9 cellular contexts compared by ENCODE assay signal in the genomic region with DNA sequence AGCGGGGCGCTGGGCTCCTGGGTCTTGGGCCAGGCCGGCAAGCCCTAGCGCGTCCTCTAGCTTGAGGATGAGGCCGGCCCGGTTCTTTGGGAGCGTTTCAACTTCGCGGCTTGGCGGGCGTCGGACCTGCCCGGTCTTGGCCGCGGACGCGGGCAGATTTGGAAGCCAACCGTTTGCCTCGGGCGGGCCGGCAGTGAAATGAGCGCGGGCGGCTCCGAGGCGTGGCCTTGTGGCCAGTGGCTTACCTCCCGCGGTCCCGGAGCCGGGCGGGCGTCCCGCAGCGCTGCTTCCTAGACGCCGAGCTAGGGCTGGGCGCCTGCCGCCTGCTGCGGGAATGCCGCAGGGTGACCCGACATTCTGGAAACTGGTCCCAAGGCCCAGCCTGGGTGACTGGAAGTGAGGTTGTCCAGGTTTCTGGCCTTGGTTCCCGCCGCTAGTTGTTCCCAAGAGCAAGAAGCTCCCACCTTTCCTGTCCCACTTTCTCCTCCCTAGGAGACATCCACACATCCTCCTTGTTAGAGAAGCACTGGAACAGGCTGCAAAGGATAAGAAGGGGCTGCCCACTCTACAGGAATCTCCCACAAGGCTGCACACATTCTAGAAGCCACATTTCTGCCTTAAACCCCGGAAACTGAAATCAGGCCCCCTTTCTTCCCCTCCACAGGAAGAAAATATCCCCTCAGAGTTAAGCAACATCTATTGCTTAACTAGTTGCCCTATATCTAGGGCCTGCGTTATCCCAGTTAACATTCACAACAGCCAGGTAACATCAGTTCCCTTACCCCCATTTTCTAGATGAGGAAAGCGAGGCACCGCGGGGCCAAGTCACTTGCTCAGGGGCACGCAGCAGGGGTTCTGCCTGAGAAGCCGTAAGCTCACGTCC. TPM values are rescaled to one million over a fixed set of nuclear protein-coding genes. Genes with fewer than 3 reads are reported as not detected.
DNase-seq lines count a peak whose midpoint lies in the region; ATAC-seq, FAIRE-seq and TF ChIP-seq lines count a peak whose summit lies in the region.
"Had no signal": no experiment of that assay in that cellular context is flagged by ENCODE, and none has a peak within 500 bp of the region (broad histone marks: within the 10 kb centered on the region; RNA-seq: fewer than 3 reads in every experiment).

No MANE protein-coding gene starts in this region.

- POLR2A ChIA-PET in K562 (lab: Yijun Ruan, JAX), result interaction anchor here (0.5 to 1.2 kb wide), 4 partner anchors 20 to 38 kb away, joined by 3 read pairs; partner anchors contain the start of gene CBX4

- H3K4me2 ChIP-seq in Karpas-422 (ENCODE audit: low read depth, low read length, poor library complexity, severe bottlenecking) (peak overlapping the region; percentile 74), K562 (ENCODE audit: insufficient read depth, low read length) (no peak overlapping the region)

- peaks cover 22% of the 10 kb centered on the region for H3K4me1 Mint-ChIP-seq in Calu3 (ENCODE audit: low read depth, unreplicated experiment)
- H3K4me1 Mint-ChIP-seq in natural killer cell treated with Interleukin-12 subunit alpha and Interleukin-12 subunit beta and Interleukin-15 and Interleukin-18, amount 100 ng/mL, for 72 hours (ENCODE audit: low read depth in 2 of 2), result peaks cover 43 to 51% of the 10 kb centered on the region in 2 donors

- H3K27ac Mint-ChIP-seq in Calu3 (ENCODE audit: unreplicated experiment), result no peak overlapping the region
- H3K27ac Mint-ChIP-seq in natural killer cell treated with Interleukin-12 subunit alpha and Interleukin-12 subunit beta and Interleukin-15 and Interleukin-18, amount 100 ng/mL, for 72 hours, result peak overlapping the region; percentile 58 to 95

- H3K4me3 Mint-ChIP-seq in Calu3 (ENCODE audit: low read depth, unreplicated experiment), result peak overlapping the region; percentile 2
- peak overlapping the region; percentile 73 for H3K4me3 Mint-ChIP-seq in natural killer cell treated with Interleukin-12 subunit alpha and Interleukin-12 subunit beta and Interleukin-15 and Interleukin-18, amount 100 ng/mL, for 72 hours

- CTCF ChIA-PET in Calu3 (lab: Charles Lee), result interaction anchor here (0.7 to 1.4 kb wide), 2 partner anchors 43 to 114 kb away, joined by 3 to 6 read pairs; no protein-coding TSS in a partner anchor
- CTCF ChIA-PET in K562 (lab: Yijun Ruan, JAX; ENCODE audit: low intra/inter-chr PET ratio), result no interaction called here

- H3K27ac ChIP-seq in Karpas-422 (ENCODE audit: low read length), result no peak overlapping the region
- no peak overlapping the region for H3K27ac ChIP-seq in K562 (ENCODE audit: extremely low read depth, low read depth, low read length)

- H3K27me3 ChIP-seq in Karpas-422 (ENCODE audit: low read length) (no peaks in the 10 kb centered on the region), K562 (ENCODE audit: control insufficient read depth in 2 of 2, insufficient read depth in 2 of 2, low read length in 2 of 2) (no peaks in the 10 kb centered on the region)

- DNase-seq in Calu3, result no peak
- DNase-seq in Karpas-422, result no peak
- DNase-seq in K562 (ENCODE audit: extremely low read depth in 1 of 4, low spot score in 3 of 4), result no peak
- no peak for DNase-seq in natural killer cell treated with Interleukin-12 subunit alpha and Interleukin-12 subunit beta and Interleukin-15 and Interleukin-18, amount 100 ng/mL, for 72 hours (ENCODE audit: low spot score)
- DNase-seq in central memory CD4-positive, alpha-beta T cell, result no peak
- DNase-seq in iPS-NIHi11 (ENCODE audit: low spot score), result no peak
- no peak for DNase-seq in T1000 (lab: John Stamatoyannopoulos, UW)
- DNase-seq: NCI-H2107 had no signal

- peaks cover 53% of the 10 kb centered on the region for H3K4me1 ChIP-seq in Karpas-422 (ENCODE audit: low read length)
- H3K4me1 ChIP-seq in K562 (replicated peaks in 1 of 2; ENCODE audit: control insufficient read depth in 2 of 2, insufficient read depth in 2 of 2, low read length in 2 of 2), result peaks cover 42 to 75% of the 10 kb centered on the region in 2 experiments

- H3K9ac ChIP-seq in Karpas-422 (ENCODE audit: low read length) (peak overlapping the region; percentile 65), K562 (ENCODE audit: insufficient read depth in 1 of 2, low read depth in 2 of 2, low read length in 2 of 2) (no peak overlapping the region)

- ATAC-seq in K562, result no peak
- no peak for ATAC-seq in natural killer cell treated with Interleukin-12 subunit alpha and Interleukin-12 subunit beta and Interleukin-15 and Interleukin-18, amount 100 ng/mL, for 72 hours
- no peak for ATAC-seq in HG02870 (IDR thresholded peaks at IDR 0.05; ENCODE audit: unreplicated experiment)

- peaks cover 84% of the 10 kb centered on the region for H3K27me3 Mint-ChIP-seq in Calu3 (ENCODE audit: unreplicated experiment)
- H3K27me3 Mint-ChIP-seq in natural killer cell treated with Interleukin-12 subunit alpha and Interleukin-12 subunit beta and Interleukin-15 and Interleukin-18, amount 100 ng/mL, for 72 hours, result peaks cover 15 to 53% of the 10 kb centered on the region in 2 donors

- no peaks in the 10 kb centered on the region for H3K9me3 ChIP-seq in Karpas-422 (ENCODE audit: low read length)
- H3K9me3 ChIP-seq in K562 (replicated peaks; ENCODE audit: control insufficient read depth, insufficient read depth, low read depth, low read length), result peaks cover 3% of the 10 kb centered on the region

- intact Hi-C loops in Calu3 (cut with micrococcal nuclease; ENCODE audit: unreplicated experiment) (no loop called here), K562 (cut with micrococcal nuclease) (loop anchor here (10.0 kb wide), 1 partner anchor 173 kb away; no protein-coding TSS in a partner anchor)

- H3K9me1 ChIP-seq in K562 (ENCODE audit: control insufficient read depth, insufficient read depth, low read length), result no peaks in the 10 kb centered on the region

- H3K4me3 ChIP-seq in Karpas-422 (ENCODE audit: low read length) (peak overlapping the region; percentile 60), K562 (no peak overlapping the region)

- TF ChIP-seq CTCF in Calu3 (IDR thresholded peaks at IDR 0.05; ENCODE audit: unreplicated experiment), result no peak
- no peak for TF ChIP-seq CTCF in K562 (IDR thresholded peaks at IDR 0.05 in 2 of 3, conservative IDR thresholded peaks at IDR 0.05 in 1 of 3; ENCODE audit: insufficient read depth in 2 of 3, low read depth in 1 of 3, low read length in 3 of 3)

- BruUV-seq in Calu3 (replicated peaks; lab: Mats Ljungman, UMichigan) (no TSS peak), K562 (replicated peaks; lab: Mats Ljungman, UMichigan) (no TSS peak)

- WGBS in K562 (ENCODE audit: insufficient coverage, low coverage, missing lambda C conversion rate), result 88% methylated on average over 16 of the region's 52 CpGs

- no peaks in the 10 kb centered on the region for H3K9me3 Mint-ChIP-seq in Calu3 (ENCODE audit: low read depth, unreplicated experiment)
- peaks cover 4% of the 10 kb centered on the region for H3K9me3 Mint-ChIP-seq in natural killer cell treated with Interleukin-12 subunit alpha and Interleukin-12 subunit beta and Interleukin-15 and Interleukin-18, amount 100 ng/mL, for 72 hours

- H2AFZ ChIP-seq in Karpas-422 (ENCODE audit: low read length) (no peak overlapping the region), K562 (ENCODE audit: low read depth, low read length) (no peak overlapping the region)

- no peak for FAIRE-seq in K562 (lab: Jason Lieb, UNC)

- peaks cover 15% of the 10 kb centered on the region for H3K36me3 Mint-ChIP-seq in Calu3 (ENCODE audit: insufficient read depth, unreplicated experiment)
- H3K36me3 Mint-ChIP-seq in natural killer cell treated with Interleukin-12 subunit alpha and Interleukin-12 subunit beta and Interleukin-15 and Interleukin-18, amount 100 ng/mL, for 72 hours, result peaks cover 27% of the 10 kb centered on the region

- no peak for TF ChIP-seq EP300 in K562 (IDR thresholded peaks at IDR 0.05; ENCODE audit: low read length)

- H3K9me2 ChIP-seq in Karpas-422 (replicated peaks; ENCODE audit: insufficient read depth, low read length), result no peaks in the 10 kb centered on the region

- H4K20me1 ChIP-seq in Karpas-422 (ENCODE audit: insufficient read depth, low read depth, low read length), result no peaks in the 10 kb centered on the region
- no peaks in the 10 kb centered on the region for H4K20me1 ChIP-seq in K562 (replicated peaks; ENCODE audit: control insufficient read depth, insufficient read depth, low read length)

- no peak for TF ChIP-seq POLR2A in K562 (conservative IDR thresholded peaks at IDR 0.05)

- H3K79me2 ChIP-seq in Karpas-422 (ENCODE audit: low read length), result peaks cover 4% of the 10 kb centered on the region; the same call in 1 of the 2 replicates
- peaks cover 5% of the 10 kb centered on the region for H3K79me2 ChIP-seq in K562 (ENCODE audit: control insufficient read depth, insufficient read depth, low read length)

- in situ Hi-C loops in K562 (cut with MboI), result loop anchor here (5.0 kb wide), 1 partner anchor 36 kb away; the partner anchor contains the start of gene CBX4

- TF ChIP-seq RAD21 in K562 (CRISPR knock-in tag; conservative IDR thresholded peaks at IDR 0.05 in 1 of 2, IDR thresholded peaks at IDR 0.05 in 1 of 2), result no peak

- H3K36me3 ChIP-seq in Karpas-422 (ENCODE audit: insufficient read depth, low read length) (no peaks in the 10 kb centered on the region), K562 (ENCODE audit: control insufficient read depth, insufficient read depth, low read length) (no peaks in the 10 kb centered on the region; the same call in 2 of the 3 replicates)

RNA-seq across cellular contexts. Expression of gene CBX8, which starts 4.5 kb away (rescaled TPM):
- total RNA-seq in Calu3 (2022) (11.1 and 11.8 TPM in 2 replicates), K562 (2014; rRNA removed) (4.9 and 7.1 TPM in 2 replicates), K562 (2014; rRNA removed; fragmentation: Illumina TruSeq; extraction: Trizol) (1.8 and 1.9 TPM in 2 replicates), K562 (2015; rRNA removed; fragmentation: Illumina TruSeq; extraction: Trizol) (6.6 and 6.7 TPM in 2 replicates), K562 (2021) (11.9 and 12.0 TPM in 2 replicates)
- 8.0 and 26.4 TPM in 2 replicates for total RNA-seq in Karpas-422 (2014; rRNA removed; shearing (Covaris generic); ENCODE audit: low replicate concordance)
- total RNA-seq in K562 (2011; cell fraction: chromatin; rRNA removed; ENCODE audit: low replicate concordance), result 2.1 and 2.7 TPM in 2 replicates
- total RNA-seq in K562 (2011; cell fraction: nucleolus; rRNA removed), result 2.3 and 2.9 TPM in 2 replicates
- total RNA-seq in K562 (2011; cell fraction: nucleoplasm; rRNA removed), result 2.0 and 2.7 TPM in 2 replicates
- polyA plus RNA-seq in K562 (2011; rRNA removed) (0.52 and 0.72 TPM in 2 replicates), K562 (2014; fragmentation: Illumina TruSeq; extraction: Trizol) (2.6 and 3.4 TPM in 2 replicates), K562 (2014; fragmentation: Nextera tagmentation; extraction: Ambion mirVana) (under 1 TPM; 0.08 to 0.21 TPM), K562 (2014; rRNA removed) (4.7 and 6.7 TPM in 2 replicates)
- 0.80 and 1.1 TPM in 2 replicates for polyA plus RNA-seq in K562 (2011; cell fraction: cytosol; rRNA removed)
- 2.4 and 2.6 TPM in 2 replicates for polyA plus RNA-seq in K562 (2011; cell fraction: nucleus; rRNA removed)
- 5.7 and 8.8 TPM in 2 replicates for polyA plus RNA-seq in K562 (2012)
- polyA minus RNA-seq in K562 (2011; rRNA and poly(A)+ RNA removed), result 0.45 and 0.56 TPM in 2 replicates
- polyA minus RNA-seq in K562 (2011; cell fraction: cytosol; rRNA and poly(A)+ RNA removed), result 0.86 and 2.7 TPM in 2 replicates
- 0.67 and 2.1 TPM in 2 replicates for polyA minus RNA-seq in K562 (2011; cell fraction: nucleus; rRNA and poly(A)+ RNA removed)
- total RNA-seq in natural killer cell treated with Interleukin-12 subunit alpha and Interleukin-12 subunit beta and Interleukin-15 and Interleukin-18, amount 100 ng/mL, for 72 hours, result 10 to 100 TPM in 1 of 2 donors, 1 to 10 TPM in 1; 9.8 to 46.4 TPM

RNA-seq across cellular contexts. Expression of gene CBX2, which starts 23.4 kb away (rescaled TPM):
- total RNA-seq in Calu3 (2022) (6.3 and 8.3 TPM in 2 replicates), K562 (2014; rRNA removed) (18.2 and 23.6 TPM in 2 replicates), K562 (2014; rRNA removed; fragmentation: Illumina TruSeq; extraction: Trizol) (6.9 and 8.4 TPM in 2 replicates), K562 (2015; rRNA removed; fragmentation: Illumina TruSeq; extraction: Trizol) (16.5 and 18.1 TPM in 2 replicates), K562 (2021) (26.9 and 28.5 TPM in 2 replicates)
- total RNA-seq in Karpas-422 (2014; rRNA removed; shearing (Covaris generic); ENCODE audit: low replicate concordance), result 4.8 and 8.4 TPM in 2 replicates
- 20.1 and 55.7 TPM in 2 replicates for total RNA-seq in K562 (2011; cell fraction: chromatin; rRNA removed; ENCODE audit: low replicate concordance)
- 37.1 and 52.4 TPM in 2 replicates for total RNA-seq in K562 (2011; cell fraction: nucleolus; rRNA removed)
- total RNA-seq in K562 (2011; cell fraction: nucleoplasm; rRNA removed), result 27.8 and 34.1 TPM in 2 replicates
- polyA plus RNA-seq in K562 (2011; rRNA removed) (13.9 and 18.3 TPM in 2 replicates), K562 (2014; fragmentation: Illumina TruSeq; extraction: Trizol) (13.9 and 16.9 TPM in 2 replicates), K562 (2014; fragmentation: Nextera tagmentation; extraction: Ambion mirVana) (1 to 10 TPM in 1 of 2 experiments, under 1 TPM in 1; 0.66 to 1.0 TPM), K562 (2014; rRNA removed) (17.4 and 18.4 TPM in 2 replicates)
- 17.2 and 30.0 TPM in 2 replicates for polyA plus RNA-seq in K562 (2011; cell fraction: cytosol; rRNA removed)
- polyA plus RNA-seq in K562 (2011; cell fraction: nucleus; rRNA removed), result 35.0 and 55.5 TPM in 2 replicates
- polyA plus RNA-seq in K562 (2012), result 13.0 and 18.6 TPM in 2 replicates
- polyA minus RNA-seq in K562 (2011; rRNA and poly(A)+ RNA removed), result 10.0 and 14.9 TPM in 2 replicates
- 20.6 and 24.0 TPM in 2 replicates for polyA minus RNA-seq in K562 (2011; cell fraction: cytosol; rRNA and poly(A)+ RNA removed)
- 18.0 and 19.1 TPM in 2 replicates for polyA minus RNA-seq in K562 (2011; cell fraction: nucleus; rRNA and poly(A)+ RNA removed)
- 1 to 10 TPM in 1 of 2 donors, under 1 TPM in 1; 0.95 to 2.1 TPM for total RNA-seq in natural killer cell treated with Interleukin-12 subunit alpha and Interleukin-12 subunit beta and Interleukin-15 and Interleukin-18, amount 100 ng/mL, for 72 hours

RNA-seq across cellular contexts. Expression of gene CBX4, which starts 37.8 kb away (rescaled TPM):
- total RNA-seq in Calu3 (2022) (40.2 and 46.8 TPM in 2 replicates), K562 (2014; rRNA removed) (42.3 and 42.4 TPM in 2 replicates), K562 (2014; rRNA removed; fragmentation: Illumina TruSeq; extraction: Trizol) (4.4 and 4.7 TPM in 2 replicates), K562 (2015; rRNA removed; fragmentation: Illumina TruSeq; extraction: Trizol) (13.5 and 14.7 TPM in 2 replicates), K562 (2021) (48.5 and 50.5 TPM in 2 replicates)
- total RNA-seq in Karpas-422 (2014; rRNA removed; shearing (Covaris generic); ENCODE audit: low replicate concordance), result 33.3 and 86.5 TPM in 2 replicates
- total RNA-seq in K562 (2011; cell fraction: chromatin; rRNA removed; ENCODE audit: low replicate concordance), result 13.6 and 28.0 TPM in 2 replicates
- 26.3 and 29.6 TPM in 2 replicates for total RNA-seq in K562 (2011; cell fraction: nucleolus; rRNA removed)
- 11.0 and 15.7 TPM in 2 replicates for total RNA-seq in K562 (2011; cell fraction: nucleoplasm; rRNA removed)
- polyA plus RNA-seq in K562 (2011; rRNA removed) (7.8 and 13.5 TPM in 2 replicates), K562 (2014; fragmentation: Illumina TruSeq; extraction: Trizol) (10.0 and 16.4 TPM in 2 replicates), K562 (2014; fragmentation: Nextera tagmentation; extraction: Ambion mirVana) (1 to 10 TPM in 1 of 2 experiments, under 1 TPM in 1; 0.98 to 1.1 TPM), K562 (2014; rRNA removed) (34.8 and 40.7 TPM in 2 replicates)
- polyA plus RNA-seq in K562 (2011; cell fraction: cytosol; rRNA removed), result 12.6 and 29.1 TPM in 2 replicates
- 23.9 and 38.8 TPM in 2 replicates for polyA plus RNA-seq in K562 (2011; cell fraction: nucleus; rRNA removed)
- 22.9 and 60.2 TPM in 2 replicates for polyA plus RNA-seq in K562 (2012)
- polyA minus RNA-seq in K562 (2011; rRNA and poly(A)+ RNA removed), result 7.2 and 7.6 TPM in 2 replicates
- 18.7 and 24.1 TPM in 2 replicates for polyA minus RNA-seq in K562 (2011; cell fraction: cytosol; rRNA and poly(A)+ RNA removed)
- polyA minus RNA-seq in K562 (2011; cell fraction: nucleus; rRNA and poly(A)+ RNA removed), result 12.4 and 16.4 TPM in 2 replicates
- 10 to 100 TPM; 26.2 to 58.3 TPM for total RNA-seq in natural killer cell treated with Interleukin-12 subunit alpha and Interleukin-12 subunit beta and Interleukin-15 and Interleukin-18, amount 100 ng/mL, for 72 hours
